ENCODE assay signal across 1 cellular context in genomic region chr1:206555473-206555935, GRCh38.
TF ChIP-seq lines count a peak whose summit lies in the region.

No MANE protein-coding gene starts in this region.

TF ChIP-seq in K562, 482 proteins besides CTCF, POLR2A, EP300 and RAD21 (continued from another document and continues in another):
- TF ChIP-seq AFF4 (CRISPR knock-in tag; IDR thresholded peaks at IDR 0.05) = no peak
- no peak for TF ChIP-seq ZFPM2 (CRISPR knock-in tag; IDR thresholded peaks at IDR 0.05)
- no peak for TF ChIP-seq KLF16 (IDR thresholded peaks at IDR 0.05)
- TF ChIP-seq NUFIP1 (IDR thresholded peaks at IDR 0.05; ENCODE audit: partially characterized antibody) = no peak
- TF ChIP-seq MLLT1 (IDR thresholded peaks at IDR 0.05) = no peak
- no peak for TF ChIP-seq USF1 (CRISPR knock-in tag; IDR thresholded peaks at IDR 0.05)
- TF ChIP-seq FOXP4 (CRISPR knock-in tag; IDR thresholded peaks at IDR 0.05; ENCODE audit: borderline replicate concordance) = no peak
- no peak for TF ChIP-seq SMARCE1 (IDR thresholded peaks at IDR 0.05)
- peak; percentile 29 for TF ChIP-seq PRDM10 (IDR thresholded peaks at IDR 0.05; ENCODE audit: partially characterized antibody)
- peak; percentile 31 for TF ChIP-seq HMGN3 (IDR thresholded peaks at IDR 0.05; ENCODE audit: borderline replicate concordance, extremely low read depth, insufficient read length, low read depth, low read length)
- TF ChIP-seq ZNF561 (CRISPR knock-in tag; conservative IDR thresholded peaks at IDR 0.05) = 0 out of 2 replicates have a peak, but pooled peaks have one; percentile 45
- TF ChIP-seq VEZF1 (CRISPR knock-in tag; IDR thresholded peaks at IDR 0.05) = peak; percentile 65
- no peak for TF ChIP-seq MEF2A (IDR thresholded peaks at IDR 0.05; ENCODE audit: control insufficient read depth, low read depth, low read length)
- no peak for TF ChIP-seq NFATC3 (IDR thresholded peaks at IDR 0.05)
- no peak for TF ChIP-seq ZC3H8 (IDR thresholded peaks at IDR 0.05)
- TF ChIP-seq ZFX (CRISPR knock-in tag; IDR thresholded peaks at IDR 0.05) = no peak
- no peak for TF ChIP-seq ZNF212 (CRISPR knock-in tag; IDR thresholded peaks at IDR 0.05)
- TF ChIP-seq XRCC5 (IDR thresholded peaks at IDR 0.05; ENCODE audit: low read depth, low read length) = peak; percentile 39; the same call in 1 of the 2 replicates
- TF ChIP-seq UBTF (IDR thresholded peaks at IDR 0.05; ENCODE audit: borderline replicate concordance in 1 of 2, low read depth in 2 of 2, low read length in 2 of 2) = peak; percentile 58 to 94; a peak in 3 of 4 replicates
- peak; percentile 39; the same call in 1 of the 2 replicates for TF ChIP-seq ATF4 (CRISPR knock-in tag; IDR thresholded peaks at IDR 0.05)
- peak in 1 of 2 experiments; percentile 39; a peak in 1 of 4 replicates for TF ChIP-seq MNT (conservative IDR thresholded peaks at IDR 0.05)
- no peak for TF ChIP-seq CGGBP1 (CRISPR knock-in tag; IDR thresholded peaks at IDR 0.05)
- peak; percentile 59; the same call in 1 of the 2 replicates for TF ChIP-seq SMAD3 (CRISPR knock-in tag; conservative IDR thresholded peaks at IDR 0.05)
- TF ChIP-seq TFAP4 (CRISPR knock-in tag; IDR thresholded peaks at IDR 0.05; ENCODE audit: borderline replicate concordance) = peak; percentile 76
- TF ChIP-seq KAT8 (IDR thresholded peaks at IDR 0.05; ENCODE audit: low read depth) = no peak
- no peak for TF ChIP-seq ID3 (CRISPR knock-in tag; IDR thresholded peaks at IDR 0.05)
- no peak for TF ChIP-seq ID3 (tag; IDR thresholded peaks at IDR 0.05)
- TF ChIP-seq ZNF184 (CRISPR knock-in tag; IDR thresholded peaks at IDR 0.05) = no peak
- peak; percentile 65 for TF ChIP-seq CXXC5 (CRISPR knock-in tag; IDR thresholded peaks at IDR 0.05)
- TF ChIP-seq CBX3 (IDR thresholded peaks at IDR 0.05; ENCODE audit: borderline replicate concordance in 1 of 2, low read length in 2 of 2) = no peak; a peak in 1 of 3 replicates
- 0 out of 2 replicates have a peak, but pooled peaks have one; percentile 34 for TF ChIP-seq CREM (IDR thresholded peaks at IDR 0.05; ENCODE audit: low read depth)
- TF ChIP-seq ZNF124 (CRISPR knock-in tag; IDR thresholded peaks at IDR 0.05) = no peak
- TF ChIP-seq EWSR1 (IDR thresholded peaks at IDR 0.05; ENCODE audit: borderline replicate concordance, low read depth, partially characterized antibody) = no peak
- TF ChIP-seq MAFF (IDR thresholded peaks at IDR 0.05; ENCODE audit: low read length) = no peak
